ENCODE assay signal across 2 cellular contexts in genomic region chr1:90781429-90782020, GRCh38.
TF ChIP-seq lines count a peak whose summit lies in the region.

No MANE protein-coding gene starts in this region.

TF ChIP-seq in K562, 482 proteins besides CTCF, POLR2A, EP300 and RAD21 (continued from another document):
- TF ChIP-seq CHD7 (IDR thresholded peaks at IDR 0.05; ENCODE audit: low read depth, low read length) = no peak
- no peak for TF ChIP-seq RBM39 (optimal IDR thresholded peaks at IDR 0.05; ENCODE audit: low read depth, low read length)
- no peak for TF ChIP-seq LARP7 (IDR thresholded peaks at IDR 0.05)
- no peak for TF ChIP-seq ZNF778 (CRISPR knock-in tag; IDR thresholded peaks at IDR 0.05)
- TF ChIP-seq TRIM28 (IDR thresholded peaks at IDR 0.05) = no peak
- no peak for TF ChIP-seq TFE3 (CRISPR knock-in tag; IDR thresholded peaks at IDR 0.05)

TF ChIP-seq in SK-N-SH, 30 proteins besides CTCF, POLR2A, EP300 and RAD21 (continued from another document):
- TF ChIP-seq IRF3 (IDR thresholded peaks at IDR 0.05; ENCODE audit: low read depth, low read length) = no peak
- no peak for TF ChIP-seq USF1 (IDR thresholded peaks at IDR 0.05; ENCODE audit: borderline replicate concordance, low read depth)
- TF ChIP-seq SMC3 (IDR thresholded peaks at IDR 0.05; ENCODE audit: low read depth, low read length) = no peak
